Comparison of ENCODE assay signal across 8 cellular contexts in genomic region chr12:90253674-90254181, GRCh38.
A peak's percentile ranks its signal among the peaks of the same experiment; 100 is the strongest.
DNase-seq lines count a peak whose midpoint lies in the region; ATAC-seq and TF ChIP-seq lines count a peak whose summit lies in the region.

No MANE protein-coding gene starts in this region.

- DNase-seq in GM06990 (ENCODE audit: extremely low read depth, insufficient read length) (peak; percentile 67), HPDE6-E6E7 (ENCODE audit: extremely low spot score) (peak; percentile 95), SK-MEL-5 (ENCODE audit: low read depth, low spot score) (peak; percentile 8), astrocyte of the hippocampus (ENCODE audit: low read depth, low spot score) (peak; percentile 82), iris pigment epithelial cell (ENCODE audit: low read depth) (peak; percentile 75), cortex of kidney (lab: John Stamatoyannopoulos, UW) (no peak)
- peak; percentile 5 for DNase-seq in stimulated activated CD8-positive, alpha-beta memory T cell treated with anti-CD3 and anti-CD28 coated beads, Interleukin-12 subunit alpha, Interleukin-12 subunit beta, amount 100 ng/mL, for 1 hour (ENCODE audit: low read depth)

- in situ Hi-C loops in SK-MEL-5 (cut with HindIII; ENCODE audit: low pct_unique_long_range_greater_than_20kb, low sequenced_read_pairs) = no loop called here

- ATAC-seq in GM21526 (IDR thresholded peaks at IDR 0.05; ENCODE audit: low FRiP score, unreplicated experiment) = peak; percentile 100

- H3K4me3 ChIP-seq in GM06990 (replicated peaks; ENCODE audit: low read depth, low read length) = no peak overlapping the region

- H3K36me3 ChIP-seq in GM06990 (ENCODE audit: control insufficient read depth, insufficient read depth, low read length) = no peaks in the 10 kb centered on the region

- no peaks in the 10 kb centered on the region for H3K27me3 ChIP-seq in GM06990 (replicated peaks; ENCODE audit: control insufficient read depth, insufficient read depth, low read length)

- peak; percentile 61 for TF ChIP-seq CTCF in GM06990 (IDR thresholded peaks at IDR 0.05; ENCODE audit: insufficient read depth, low read length, poor library complexity, severe bottlenecking)
